In genomic region chr13:87671824-87672603, GRCh38 we compare ENCODE assay signal across 8 cellular contexts. TPM values are rescaled to one million over a fixed set of nuclear protein-coding genes. Genes with fewer than 3 reads are reported as not detected.
DNase-seq lines count a peak whose midpoint lies in the region; ATAC-seq and TF ChIP-seq lines count a peak whose summit lies in the region.

No MANE protein-coding gene starts in this region.

- H3K4me1 Mint-ChIP-seq in endothelial cell (ENCODE audit: unreplicated experiment): peaks cover 15% of the 10 kb centered on the region
- peaks cover 14% of the 10 kb centered on the region for H3K4me1 Mint-ChIP-seq in nephron

- H3K4me3 Mint-ChIP-seq in endothelial cell (ENCODE audit: unreplicated experiment): peak overlapping the region; percentile 91
- H3K4me3 Mint-ChIP-seq in nephron: peak overlapping the region; percentile 93 to 98 (median 93)

- H3K36me3 Mint-ChIP-seq in endothelial cell (ENCODE audit: low read depth, unreplicated experiment) (peaks cover 4% of the 10 kb centered on the region), nephron (ENCODE audit: low read depth) (peaks cover 18% of the 10 kb centered on the region)

- H3K9me3 Mint-ChIP-seq in endothelial cell (ENCODE audit: unreplicated experiment) (no peaks in the 10 kb centered on the region), nephron (peaks cover 6% of the 10 kb centered on the region)

- no peaks in the 10 kb centered on the region for H3K9me3 ChIP-seq in Peyer's patch

- no peak for TF ChIP-seq POLR2A in Peyer's patch (IDR thresholded peaks at IDR 0.05)

- H3K27me3 Mint-ChIP-seq in endothelial cell (ENCODE audit: unreplicated experiment): peaks cover 21% of the 10 kb centered on the region
- H3K27me3 Mint-ChIP-seq in nephron (ENCODE audit: low read depth): peaks cover 50% of the 10 kb centered on the region

- ATAC-seq in GM19397 (IDR thresholded peaks at IDR 0.05; ENCODE audit: unreplicated experiment) (peak; percentile 1), GM21529 (IDR thresholded peaks at IDR 0.05; ENCODE audit: unreplicated experiment) (no peak)

- no peak overlapping the region for H3K27ac Mint-ChIP-seq in endothelial cell (ENCODE audit: unreplicated experiment)
- peak overlapping the region; percentile 58 to 89 (median 73) for H3K27ac Mint-ChIP-seq in nephron

- peak overlapping the region; percentile 14 to 50 (median 40) for H3K4me3 ChIP-seq in Peyer's patch

- peaks cover 0 to 33% of the 10 kb centered on the region in 2 donors for H3K27me3 ChIP-seq in Peyer's patch

- no peaks in the 10 kb centered on the region for H3K36me3 ChIP-seq in Peyer's patch

- no peak for TF ChIP-seq CTCF in Peyer's patch (IDR thresholded peaks at IDR 0.05)
- TF ChIP-seq CTCF in endothelial cell (IDR thresholded peaks at IDR 0.05; ENCODE audit: unreplicated experiment): no peak
- no peak for TF ChIP-seq CTCF in nephron (IDR thresholded peaks at IDR 0.05; ENCODE audit: unreplicated experiment in 3 of 3)

- H3K4me1 ChIP-seq in Peyer's patch: peaks cover 0 to 31% (median 0%) of the 10 kb centered on the region in 4 donors

- no peak overlapping the region for H3K27ac ChIP-seq in Peyer's patch

- peak in 2 of 3 donors; percentile 39 to 44 for DNase-seq in Peyer's patch
- peak; percentile 32 for DNase-seq in endothelial cell (ENCODE audit: low spot score)
- DNase-seq in HuH-7 (ENCODE audit: low spot score): no peak
- no peak for DNase-seq in NCI-H2196 treated with DMSO at 0.1 percent for 48 hours (lab: John Stamatoyannopoulos, UW; ENCODE audit: unreplicated experiment)
- DNase-seq in activated CD4-positive, alpha-beta T cell treated with anti-CD3 and anti-CD28 coated beads for 4 hours: no peak

RNA-seq across cellular contexts. Expression of gene SLITRK5, which starts 0.8 kb away (rescaled TPM):
- total RNA-seq in Peyer's patch (under 1 TPM in 1 of 4 donors, not detected in 3; 0.09 TPM), endothelial cell (ENCODE audit: unreplicated experiment) (0.08 TPM)

Comparison
In these comparisons a context has a peak if more than half of its experiments do, and no peak if none do; other contexts are left out.
1. DNase-seq: peak in Peyer's patch (2 of 3) and endothelial cell (single experiment); none in HuH-7 (single experiment), NCI-H2196 treated with DMSO at 0.1 percent for 48 hours (single experiment) and activated CD4-positive, alpha-beta T cell treated with anti-CD3 and anti-CD28 coated beads for 4 hours (0 of 2).